In the genomic region with DNA sequence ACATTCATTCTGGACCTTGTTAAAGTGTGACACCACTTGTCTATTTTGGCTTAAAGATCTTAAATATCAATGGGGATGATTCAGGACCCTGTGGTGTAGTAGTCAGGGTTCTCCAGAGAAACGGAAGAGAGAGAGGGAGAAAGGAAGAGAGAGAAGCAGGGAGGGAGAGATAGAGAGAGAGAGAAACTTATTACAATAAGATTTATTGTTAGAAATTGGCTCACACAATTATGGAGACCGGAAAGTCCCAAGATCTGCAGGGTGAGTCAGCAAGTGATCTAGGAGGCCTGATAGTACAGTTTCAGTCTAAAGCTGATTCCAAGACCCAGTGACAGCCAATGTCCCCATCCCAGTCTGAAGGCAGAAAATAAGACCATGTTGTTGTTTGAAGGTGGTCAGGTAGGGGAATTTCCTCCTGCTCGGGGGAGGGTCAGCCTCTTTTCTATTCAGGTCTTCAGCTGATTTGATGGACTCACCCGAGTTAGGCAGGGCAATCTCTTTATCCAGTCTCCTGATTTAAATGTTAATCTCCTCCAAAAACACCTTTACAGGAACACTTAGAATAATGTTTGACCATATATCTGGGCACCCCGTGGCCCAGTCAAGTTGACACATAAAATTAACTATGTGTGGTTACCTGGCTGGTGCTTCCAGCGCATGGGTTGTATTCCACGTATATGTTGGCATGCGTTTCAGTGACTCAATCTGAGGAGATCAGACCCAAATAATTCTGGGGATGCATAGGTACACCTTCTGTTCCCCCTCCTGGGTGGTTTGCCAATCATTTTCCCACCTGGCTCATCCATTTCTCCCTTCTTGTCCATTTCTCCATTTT, we compare ENCODE assay signal across 21 cellular contexts.
DNase-seq lines count a peak whose midpoint lies in the region; ATAC-seq and TF ChIP-seq lines count a peak whose summit lies in the region.
"Had no signal": no experiment of that assay in that cellular context is flagged by ENCODE, and none has a peak within 500 bp of the region (broad histone marks: within the 10 kb centered on the region; RNA-seq: fewer than 3 reads in every experiment).

No MANE protein-coding gene starts in this region.

- no peak for ATAC-seq in HG02840 (IDR thresholded peaks at IDR 0.05; ENCODE audit: low FRiP score, unreplicated experiment)
- no peak for ATAC-seq in HG03175 (IDR thresholded peaks at IDR 0.05; ENCODE audit: unreplicated experiment)
- ATAC-seq: activated naive CD8-positive, alpha-beta T cell treated with anti-CD3 and anti-CD28 coated beads, Interleukin-2, amount 50 U/mL, for 24 hours; body of pancreas; foreskin keratinocyte; left colon had no signal

- no peak for TF ChIP-seq POLR2A in erythroblast (IDR thresholded peaks at IDR 0.05; ENCODE audit: low read length)

- DNase-seq in NOMO-1 treated with DMSO at 0.1 percent for 48 hours (lab: John Stamatoyannopoulos, UW; ENCODE audit: unreplicated experiment) (peak; percentile 10), NOMO-1 treated with dmso at 0.1 percent for 144 hours (lab: John Stamatoyannopoulos, UW; ENCODE audit: unreplicated experiment) (no peak), HT1080 (ENCODE audit: low read depth) (peak; percentile 67), SW480 (ENCODE audit: low spot score) (peak; percentile 36), kidney tubule cell (ENCODE audit: low spot score) (peak; percentile 47), erythroblast (lab: John Stamatoyannopoulos, UW) (no peak)
- DNase-seq: 8988T; activated CD4-positive, alpha-beta memory T cell treated with anti-CD3 and anti-CD28 coated beads for 36 hours; activated effector memory CD4-positive, alpha-beta T cell treated with Interleukin-2 at 50 U/mL for 16 hours; activated naive CD8-positive, alpha-beta T cell treated with anti-CD3 and anti-CD28 coated beads, Interleukin-2, amount 50 U/mL, for 24 hours; AML-193; body of pancreas; CD4-positive, alpha-beta memory T cell; DMS153; effector CD4-positive, alpha-beta T cell; left colon; NCI-H1436; NCI-H774 had no signal

Comparison
In these comparisons a context has a peak if more than half of its experiments do, and no peak if none do; other contexts are left out.
1. DNase-seq: peak in NOMO-1 treated with DMSO at 0.1 percent for 48 hours (single experiment), HT1080 (single experiment), SW480 (single experiment) and kidney tubule cell (single experiment); none in NOMO-1 treated with dmso at 0.1 percent for 144 hours (single experiment) and erythroblast (0 of 2).